ENCODE assay signal across 21 cellular contexts in genomic region chr10:85147346-85148250, GRCh38.
"Had no signal": no experiment of that assay in that cellular context is flagged by ENCODE, and none has a peak within 500 bp of the region (broad histone marks: within the 10 kb centered on the region; RNA-seq: fewer than 3 reads in every experiment).

No MANE protein-coding gene starts in this region.

- H3K4me3 ChIP-seq: coronary artery, heart right ventricle, pancreas, psoas muscle, tibial nerve, vagina had no signal

- H3K27me3 ChIP-seq: heart right ventricle, neutrophil, pancreas, tibial nerve, vagina had no signal

- H3K27ac Mint-ChIP-seq: activated CD4-positive, alpha-beta memory T cell treated with anti-CD3 and anti-CD28 coated beads, Interleukin-2, amount 10 ng/mL, durations not matched to agents 7 days and 5 days; activated CD4-positive, alpha-beta T cell treated with anti-CD3 and anti-CD28 coated beads, Interleukin-2, amount 10 ng/mL, durations not matched to agents 24 days and 14 days; activated naive CD4-positive, alpha-beta T cell treated with anti-CD3 and anti-CD28 coated beads, Interleukin-2, amount 10 ng/mL, durations not matched to agents 7 days and 5 days; activated T-cell treated with anti-CD3 and anti-CD28 coated beads, Interleukin-2, amount 50 U/mL, for 72 hours; nephron had no signal

- H3K4me1 Mint-ChIP-seq: activated CD4-positive, alpha-beta memory T cell treated with anti-CD3 and anti-CD28 coated beads, Interleukin-2, amount 10 ng/mL, durations not matched to agents 7 days and 5 days; activated CD4-positive, alpha-beta T cell treated with anti-CD3 and anti-CD28 coated beads, Interleukin-2, amount 10 ng/mL, durations not matched to agents 24 days and 14 days; activated naive CD4-positive, alpha-beta T cell treated with anti-CD3 and anti-CD28 coated beads, Interleukin-2, amount 10 ng/mL, durations not matched to agents 7 days and 5 days; stimulated activated naive CD8-positive, alpha-beta T cell treated with anti-CD3 and anti-CD28 coated beads, Interleukin-15, amount 100 ng/mL, for 72 hours had no signal

- H3K4me3 Mint-ChIP-seq: activated CD4-positive, alpha-beta memory T cell treated with anti-CD3 and anti-CD28 coated beads, Interleukin-2, amount 10 ng/mL, durations not matched to agents 7 days and 5 days; activated CD4-positive, alpha-beta T cell treated with anti-CD3 and anti-CD28 coated beads, Interleukin-2, amount 10 ng/mL, durations not matched to agents 24 days and 14 days; activated naive CD4-positive, alpha-beta T cell treated with anti-CD3 and anti-CD28 coated beads, Interleukin-2, amount 10 ng/mL, durations not matched to agents 7 days and 5 days; activated T-cell treated with anti-CD3 and anti-CD28 coated beads, Interleukin-2, amount 50 U/mL, for 72 hours; nephron; stimulated activated naive CD8-positive, alpha-beta T cell treated with anti-CD3 and anti-CD28 coated beads, Interleukin-15, amount 100 ng/mL, for 72 hours had no signal

- H3K27me3 Mint-ChIP-seq: activated CD4-positive, alpha-beta memory T cell treated with anti-CD3 and anti-CD28 coated beads, Interleukin-2, amount 10 ng/mL, durations not matched to agents 7 days and 5 days; activated CD4-positive, alpha-beta T cell treated with anti-CD3 and anti-CD28 coated beads, Interleukin-2, amount 10 ng/mL, durations not matched to agents 24 days and 14 days; activated naive CD4-positive, alpha-beta T cell treated with anti-CD3 and anti-CD28 coated beads, Interleukin-2, amount 10 ng/mL, durations not matched to agents 7 days and 5 days; stimulated activated naive CD8-positive, alpha-beta T cell treated with anti-CD3 and anti-CD28 coated beads, Interleukin-15, amount 100 ng/mL, for 72 hours had no signal

- H3K36me3 Mint-ChIP-seq: activated naive CD4-positive, alpha-beta T cell treated with anti-CD3 and anti-CD28 coated beads, Interleukin-2, amount 10 ng/mL, durations not matched to agents 7 days and 5 days had no signal

- ATAC-seq: activated CD4-positive, CD25-positive, alpha-beta regulatory T cell treated with anti-CD3 and anti-CD28 coated beads, Interleukin-2, amount 50 U/mL, for 24 hours; activated T-cell treated with anti-CD3 and anti-CD28 coated beads, Interleukin-2, amount 50 U/mL, for 72 hours; heart right ventricle; left colon; pancreas; psoas muscle; right cardiac atrium; stimulated activated naive CD8-positive, alpha-beta T cell treated with anti-CD3 and anti-CD28 coated beads, Interleukin-15, amount 100 ng/mL, for 72 hours had no signal

- DNase-seq: activated CD4-positive, alpha-beta memory T cell treated with anti-CD3 and anti-CD28 coated beads, Interleukin-2, amount 10 ng/mL, durations not matched to agents 7 days and 5 days; activated CD4-positive, alpha-beta T cell treated with anti-CD3 and anti-CD28 coated beads, Interleukin-2, amount 10 ng/mL, durations not matched to agents 24 days and 14 days; activated effector memory CD4-positive, alpha-beta T cell treated with anti-CD3 and anti-CD28 coated beads, Interleukin-2, amount 50 U/mL, for 16 hours; activated naive CD4-positive, alpha-beta T cell treated with anti-CD3 and anti-CD28 coated beads, Interleukin-2, amount 10 ng/mL, durations not matched to agents 7 days and 5 days; activated T-cell treated with anti-CD3 and anti-CD28 coated beads, Interleukin-2, amount 50 U/mL, for 72 hours; cerebellar nuclear complex; heart right ventricle; left colon; pancreas; psoas muscle; right cardiac atrium; stimulated activated CD4-positive, alpha-beta T cell treated with anti-CD3 and anti-CD28 coated beads, Interleukin-1b, Interleukin-23, amount 100 ng/mL, for 48 hours; stimulated activated naive CD8-positive, alpha-beta T cell treated with anti-CD3 and anti-CD28 coated beads, Interleukin-15, amount 100 ng/mL, for 72 hours; T-helper 2 cell had no signal

- H3K36me3 ChIP-seq: heart right ventricle, neutrophil, pancreas, tibial nerve, vagina had no signal

- H3K9me3 Mint-ChIP-seq: activated CD4-positive, alpha-beta T cell treated with anti-CD3 and anti-CD28 coated beads, Interleukin-2, amount 10 ng/mL, durations not matched to agents 24 days and 14 days; activated naive CD4-positive, alpha-beta T cell treated with anti-CD3 and anti-CD28 coated beads, Interleukin-2, amount 10 ng/mL, durations not matched to agents 7 days and 5 days had no signal

- H3K4me1 ChIP-seq: heart right ventricle, pancreas, psoas muscle, tibial nerve, vagina had no signal

- H3K9me3 ChIP-seq: neutrophil, pancreas, psoas muscle, tibial nerve, vagina had no signal

- H3K27ac ChIP-seq: coronary artery, epithelial cell of prostate, heart right ventricle, neutrophil, pancreas, psoas muscle, tibial nerve, vagina had no signal
